Comparison of ENCODE assay signal across 2 cellular contexts in the genomic region with DNA sequence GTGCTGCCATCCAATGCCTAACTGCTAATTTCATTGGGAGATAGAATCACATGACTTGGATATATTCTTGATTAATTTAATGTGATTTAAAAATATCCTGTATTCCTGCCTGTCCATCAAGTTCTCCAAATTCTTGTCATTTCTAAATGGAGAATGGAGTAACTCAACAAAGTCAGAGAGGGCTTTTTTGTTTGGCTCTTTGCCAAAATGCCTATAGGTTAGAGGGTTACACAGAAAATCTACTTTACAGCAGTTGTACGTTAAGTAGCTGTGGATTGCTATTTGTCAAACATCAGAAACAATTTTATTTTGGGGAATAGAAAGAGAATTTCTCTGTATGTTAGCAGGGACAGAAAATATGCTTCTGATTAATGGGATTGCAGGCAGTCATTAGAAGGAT.
TF ChIP-seq lines count a peak whose summit lies in the region.

No MANE protein-coding gene starts in this region.

TF ChIP-seq in Ishikawa, 13 proteins besides CTCF, POLR2A, EP300 and RAD21:
- TF ChIP-seq TAF1 (IDR thresholded peaks at IDR 0.05; ENCODE audit: low read depth) (no peak), USF1 (IDR thresholded peaks at IDR 0.05) (no peak), NFIC (IDR thresholded peaks at IDR 0.05) (peak; percentile 48; the same call in 1 of the 2 replicates)

TF ChIP-seq in endothelial cell of umbilical vein, 7 proteins besides CTCF, POLR2A, EP300 and RAD21:
- TF ChIP-seq MYC (IDR thresholded peaks at IDR 0.05; ENCODE audit: low read depth, low read length) (no peak), JUN (IDR thresholded peaks at IDR 0.05; ENCODE audit: borderline replicate concordance, insufficient read depth, insufficient read length, low read depth) (no peak), MAX (IDR thresholded peaks at IDR 0.05; ENCODE audit: insufficient read depth, insufficient read length) (no peak), GATA2 (IDR thresholded peaks at IDR 0.05; ENCODE audit: insufficient read depth, insufficient read length, low read depth, low read length) (no peak), POLR2AphosphoS5 (IDR thresholded peaks at IDR 0.05; ENCODE audit: insufficient read depth, low read depth, low read length) (no peak)
